Comparison of ENCODE assay signal across 1 cellular context in the genomic region with DNA sequence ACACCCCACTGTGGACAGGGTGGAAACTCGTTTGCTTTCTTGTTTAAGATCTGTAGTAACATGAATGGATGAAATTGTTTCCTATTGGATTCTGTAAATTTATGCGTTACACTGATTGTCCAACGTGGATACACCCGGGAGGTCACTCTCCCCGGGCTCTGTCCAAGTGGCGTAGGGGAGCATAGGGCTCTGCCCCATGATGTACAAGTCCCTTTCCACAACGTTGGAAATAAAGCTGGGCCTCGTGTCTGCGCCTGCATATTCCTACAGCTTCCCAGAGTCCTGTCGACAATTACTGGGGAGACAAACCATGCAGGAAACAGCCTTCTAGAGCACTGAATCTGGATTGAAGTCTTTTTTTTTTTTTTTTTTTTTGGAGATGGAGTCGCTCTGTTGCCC.
TF ChIP-seq lines count a peak whose summit lies in the region.

No MANE protein-coding gene starts in this region.

TF ChIP-seq in K562, 482 proteins besides CTCF, POLR2A, EP300 and RAD21 (continued from another document and continues in another):
- TF ChIP-seq CBX5 (IDR thresholded peaks at IDR 0.05; ENCODE audit: borderline replicate concordance, low read depth) (no peak), NFE2L1 (tag; IDR thresholded peaks at IDR 0.05; ENCODE audit: borderline replicate concordance, low read depth) (no peak), ZNF12 (CRISPR knock-in tag; IDR thresholded peaks at IDR 0.05) (no peak), ZNF311 (CRISPR knock-in tag; IDR thresholded peaks at IDR 0.05) (no peak), PML (IDR thresholded peaks at IDR 0.05; ENCODE audit: low read length) (no peak), PCBP2 (IDR thresholded peaks at IDR 0.05; ENCODE audit: low read depth, low read length, poor library complexity, severe bottlenecking) (no peak), BDP1 (IDR thresholded peaks at IDR 0.05; ENCODE audit: insufficient read depth, insufficient read length) (no peak), MIER1 (IDR thresholded peaks at IDR 0.05; ENCODE audit: low read depth) (no peak), ZNF253 (CRISPR knock-in tag; conservative IDR thresholded peaks at IDR 0.05) (0 out of 2 replicates have a peak, but pooled peaks have one; percentile 36), JUNB (CRISPR knock-in tag; conservative IDR thresholded peaks at IDR 0.05) (no peak), NR2C2 (CRISPR knock-in tag; IDR thresholded peaks at IDR 0.05) (0 out of 2 replicates have a peak, but pooled peaks have one; percentile 31), NR2C2 (tag; IDR thresholded peaks at IDR 0.05) (no peak), TAF1 (IDR thresholded peaks at IDR 0.05; ENCODE audit: control insufficient read depth, extremely low read depth, insufficient read depth, low read length, severe bottlenecking) (peak; percentile 64), KLF6 (CRISPR knock-in tag; IDR thresholded peaks at IDR 0.05; ENCODE audit: borderline replicate concordance) (no peak), ZNF766 (CRISPR knock-in tag; conservative IDR thresholded peaks at IDR 0.05) (no peak), SP1 (CRISPR knock-in tag; IDR thresholded peaks at IDR 0.05) (peak; percentile 41; the same call in 1 of the 2 replicates), HDAC3 (IDR thresholded peaks at IDR 0.05; ENCODE audit: borderline replicate concordance, partially characterized antibody) (no peak), RBM17 (IDR thresholded peaks at IDR 0.05; ENCODE audit: borderline replicate concordance, low read depth, low read length) (no peak), ZNF707 (CRISPR knock-in tag; conservative IDR thresholded peaks at IDR 0.05) (no peak), EP400 (IDR thresholded peaks at IDR 0.05) (no peak), ZNF436 (CRISPR knock-in tag; IDR thresholded peaks at IDR 0.05) (no peak), ILF3 (IDR thresholded peaks at IDR 0.05; ENCODE audit: borderline replicate concordance) (0 out of 2 replicates have a peak, but pooled peaks have one; percentile 2), ETV1 (tag; conservative IDR thresholded peaks at IDR 0.05; ENCODE audit: low read depth) (no peak), ZNF263 (CRISPR knock-in tag; IDR thresholded peaks at IDR 0.05; ENCODE audit: borderline replicate concordance) (no peak), MYC (IDR thresholded peaks at IDR 0.05; ENCODE audit: low read depth, low read length) (peak; percentile 9), MYC (CRISPR knock-in tag; IDR thresholded peaks at IDR 0.05; ENCODE audit: borderline replicate concordance, low read depth) (no peak)
- TF ChIP-seq, protein P1, sequence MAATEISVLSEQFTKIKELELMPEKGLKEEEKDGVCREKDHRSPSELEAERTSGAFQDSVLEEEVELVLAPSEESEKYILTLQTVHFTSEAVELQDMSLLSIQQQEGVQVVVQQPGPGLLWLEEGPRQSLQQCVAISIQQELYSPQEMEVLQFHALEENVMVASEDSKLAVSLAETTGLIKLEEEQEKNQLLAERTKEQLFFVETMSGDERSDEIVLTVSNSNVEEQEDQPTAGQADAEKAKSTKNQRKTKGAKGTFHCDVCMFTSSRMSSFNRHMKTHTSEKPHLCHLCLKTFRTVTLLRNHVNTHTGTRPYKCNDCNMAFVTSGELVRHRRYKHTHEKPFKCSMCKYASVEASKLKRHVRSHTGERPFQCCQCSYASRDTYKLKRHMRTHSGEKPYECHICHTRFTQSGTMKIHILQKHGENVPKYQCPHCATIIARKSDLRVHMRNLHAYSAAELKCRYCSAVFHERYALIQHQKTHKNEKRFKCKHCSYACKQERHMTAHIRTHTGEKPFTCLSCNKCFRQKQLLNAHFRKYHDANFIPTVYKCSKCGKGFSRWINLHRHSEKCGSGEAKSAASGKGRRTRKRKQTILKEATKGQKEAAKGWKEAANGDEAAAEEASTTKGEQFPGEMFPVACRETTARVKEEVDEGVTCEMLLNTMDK (IDR thresholded peaks at IDR 0.05; ENCODE audit: borderline replicate concordance, insufficient read depth, low read depth, low read length, poor library complexity, severe bottlenecking), result no peak
- TF ChIP-seq, protein P2, sequence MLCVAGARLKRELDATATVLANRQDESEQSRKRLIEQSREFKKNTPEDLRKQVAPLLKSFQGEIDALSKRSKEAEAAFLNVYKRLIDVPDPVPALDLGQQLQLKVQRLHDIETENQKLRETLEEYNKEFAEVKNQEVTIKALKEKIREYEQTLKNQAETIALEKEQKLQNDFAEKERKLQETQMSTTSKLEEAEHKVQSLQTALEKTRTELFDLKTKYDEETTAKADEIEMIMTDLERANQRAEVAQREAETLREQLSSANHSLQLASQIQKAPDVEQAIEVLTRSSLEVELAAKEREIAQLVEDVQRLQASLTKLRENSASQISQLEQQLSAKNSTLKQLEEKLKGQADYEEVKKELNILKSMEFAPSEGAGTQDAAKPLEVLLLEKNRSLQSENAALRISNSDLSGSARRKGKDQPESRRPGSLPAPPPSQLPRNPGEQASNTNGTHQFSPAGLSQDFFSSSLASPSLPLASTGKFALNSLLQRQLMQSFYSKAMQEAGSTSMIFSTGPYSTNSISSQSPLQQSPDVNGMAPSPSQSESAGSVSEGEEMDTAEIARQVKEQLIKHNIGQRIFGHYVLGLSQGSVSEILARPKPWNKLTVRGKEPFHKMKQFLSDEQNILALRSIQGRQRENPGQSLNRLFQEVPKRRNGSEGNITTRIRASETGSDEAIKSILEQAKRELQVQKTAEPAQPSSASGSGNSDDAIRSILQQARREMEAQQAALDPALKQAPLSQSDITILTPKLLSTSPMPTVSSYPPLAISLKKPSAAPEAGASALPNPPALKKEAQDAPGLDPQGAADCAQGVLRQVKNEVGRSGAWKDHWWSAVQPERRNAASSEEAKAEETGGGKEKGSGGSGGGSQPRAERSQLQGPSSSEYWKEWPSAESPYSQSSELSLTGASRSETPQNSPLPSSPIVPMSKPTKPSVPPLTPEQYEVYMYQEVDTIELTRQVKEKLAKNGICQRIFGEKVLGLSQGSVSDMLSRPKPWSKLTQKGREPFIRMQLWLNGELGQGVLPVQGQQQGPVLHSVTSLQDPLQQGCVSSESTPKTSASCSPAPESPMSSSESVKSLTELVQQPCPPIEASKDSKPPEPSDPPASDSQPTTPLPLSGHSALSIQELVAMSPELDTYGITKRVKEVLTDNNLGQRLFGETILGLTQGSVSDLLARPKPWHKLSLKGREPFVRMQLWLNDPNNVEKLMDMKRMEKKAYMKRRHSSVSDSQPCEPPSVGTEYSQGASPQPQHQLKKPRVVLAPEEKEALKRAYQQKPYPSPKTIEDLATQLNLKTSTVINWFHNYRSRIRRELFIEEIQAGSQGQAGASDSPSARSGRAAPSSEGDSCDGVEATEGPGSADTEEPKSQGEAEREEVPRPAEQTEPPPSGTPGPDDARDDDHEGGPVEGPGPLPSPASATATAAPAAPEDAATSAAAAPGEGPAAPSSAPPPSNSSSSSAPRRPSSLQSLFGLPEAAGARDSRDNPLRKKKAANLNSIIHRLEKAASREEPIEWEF (CRISPR knock-in tag; IDR thresholded peaks at IDR 0.05), result no peak
- TF ChIP-seq, protein P3, sequence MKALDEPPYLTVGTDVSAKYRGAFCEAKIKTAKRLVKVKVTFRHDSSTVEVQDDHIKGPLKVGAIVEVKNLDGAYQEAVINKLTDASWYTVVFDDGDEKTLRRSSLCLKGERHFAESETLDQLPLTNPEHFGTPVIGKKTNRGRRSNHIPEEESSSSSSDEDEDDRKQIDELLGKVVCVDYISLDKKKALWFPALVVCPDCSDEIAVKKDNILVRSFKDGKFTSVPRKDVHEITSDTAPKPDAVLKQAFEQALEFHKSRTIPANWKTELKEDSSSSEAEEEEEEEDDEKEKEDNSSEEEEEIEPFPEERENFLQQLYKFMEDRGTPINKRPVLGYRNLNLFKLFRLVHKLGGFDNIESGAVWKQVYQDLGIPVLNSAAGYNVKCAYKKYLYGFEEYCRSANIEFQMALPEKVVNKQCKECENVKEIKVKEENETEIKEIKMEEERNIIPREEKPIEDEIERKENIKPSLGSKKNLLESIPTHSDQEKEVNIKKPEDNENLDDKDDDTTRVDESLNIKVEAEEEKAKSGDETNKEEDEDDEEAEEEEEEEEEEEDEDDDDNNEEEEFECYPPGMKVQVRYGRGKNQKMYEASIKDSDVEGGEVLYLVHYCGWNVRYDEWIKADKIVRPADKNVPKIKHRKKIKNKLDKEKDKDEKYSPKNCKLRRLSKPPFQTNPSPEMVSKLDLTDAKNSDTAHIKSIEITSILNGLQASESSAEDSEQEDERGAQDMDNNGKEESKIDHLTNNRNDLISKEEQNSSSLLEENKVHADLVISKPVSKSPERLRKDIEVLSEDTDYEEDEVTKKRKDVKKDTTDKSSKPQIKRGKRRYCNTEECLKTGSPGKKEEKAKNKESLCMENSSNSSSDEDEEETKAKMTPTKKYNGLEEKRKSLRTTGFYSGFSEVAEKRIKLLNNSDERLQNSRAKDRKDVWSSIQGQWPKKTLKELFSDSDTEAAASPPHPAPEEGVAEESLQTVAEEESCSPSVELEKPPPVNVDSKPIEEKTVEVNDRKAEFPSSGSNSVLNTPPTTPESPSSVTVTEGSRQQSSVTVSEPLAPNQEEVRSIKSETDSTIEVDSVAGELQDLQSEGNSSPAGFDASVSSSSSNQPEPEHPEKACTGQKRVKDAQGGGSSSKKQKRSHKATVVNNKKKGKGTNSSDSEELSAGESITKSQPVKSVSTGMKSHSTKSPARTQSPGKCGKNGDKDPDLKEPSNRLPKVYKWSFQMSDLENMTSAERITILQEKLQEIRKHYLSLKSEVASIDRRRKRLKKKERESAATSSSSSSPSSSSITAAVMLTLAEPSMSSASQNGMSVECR (CRISPR knock-in tag; IDR thresholded peaks at IDR 0.05), result no peak
- TF ChIP-seq, protein P4, sequence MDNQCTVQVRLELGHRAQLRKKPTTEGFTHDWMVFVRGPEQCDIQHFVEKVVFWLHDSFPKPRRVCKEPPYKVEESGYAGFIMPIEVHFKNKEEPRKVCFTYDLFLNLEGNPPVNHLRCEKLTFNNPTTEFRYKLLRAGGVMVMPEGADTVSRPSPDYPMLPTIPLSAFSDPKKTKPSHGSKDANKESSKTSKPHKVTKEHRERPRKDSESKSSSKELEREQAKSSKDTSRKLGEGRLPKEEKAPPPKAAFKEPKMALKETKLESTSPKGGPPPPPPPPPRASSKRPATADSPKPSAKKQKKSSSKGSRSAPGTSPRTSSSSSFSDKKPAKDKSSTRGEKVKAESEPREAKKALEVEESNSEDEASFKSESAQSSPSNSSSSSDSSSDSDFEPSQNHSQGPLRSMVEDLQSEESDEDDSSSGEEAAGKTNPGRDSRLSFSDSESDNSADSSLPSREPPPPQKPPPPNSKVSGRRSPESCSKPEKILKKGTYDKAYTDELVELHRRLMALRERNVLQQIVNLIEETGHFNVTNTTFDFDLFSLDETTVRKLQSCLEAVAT (IDR thresholded peaks at IDR 0.05), result 0 out of 4 replicates have a peak, but pooled peaks of 1 of the 2 experiments have one; percentile 15
- TF ChIP-seq, protein P5, sequence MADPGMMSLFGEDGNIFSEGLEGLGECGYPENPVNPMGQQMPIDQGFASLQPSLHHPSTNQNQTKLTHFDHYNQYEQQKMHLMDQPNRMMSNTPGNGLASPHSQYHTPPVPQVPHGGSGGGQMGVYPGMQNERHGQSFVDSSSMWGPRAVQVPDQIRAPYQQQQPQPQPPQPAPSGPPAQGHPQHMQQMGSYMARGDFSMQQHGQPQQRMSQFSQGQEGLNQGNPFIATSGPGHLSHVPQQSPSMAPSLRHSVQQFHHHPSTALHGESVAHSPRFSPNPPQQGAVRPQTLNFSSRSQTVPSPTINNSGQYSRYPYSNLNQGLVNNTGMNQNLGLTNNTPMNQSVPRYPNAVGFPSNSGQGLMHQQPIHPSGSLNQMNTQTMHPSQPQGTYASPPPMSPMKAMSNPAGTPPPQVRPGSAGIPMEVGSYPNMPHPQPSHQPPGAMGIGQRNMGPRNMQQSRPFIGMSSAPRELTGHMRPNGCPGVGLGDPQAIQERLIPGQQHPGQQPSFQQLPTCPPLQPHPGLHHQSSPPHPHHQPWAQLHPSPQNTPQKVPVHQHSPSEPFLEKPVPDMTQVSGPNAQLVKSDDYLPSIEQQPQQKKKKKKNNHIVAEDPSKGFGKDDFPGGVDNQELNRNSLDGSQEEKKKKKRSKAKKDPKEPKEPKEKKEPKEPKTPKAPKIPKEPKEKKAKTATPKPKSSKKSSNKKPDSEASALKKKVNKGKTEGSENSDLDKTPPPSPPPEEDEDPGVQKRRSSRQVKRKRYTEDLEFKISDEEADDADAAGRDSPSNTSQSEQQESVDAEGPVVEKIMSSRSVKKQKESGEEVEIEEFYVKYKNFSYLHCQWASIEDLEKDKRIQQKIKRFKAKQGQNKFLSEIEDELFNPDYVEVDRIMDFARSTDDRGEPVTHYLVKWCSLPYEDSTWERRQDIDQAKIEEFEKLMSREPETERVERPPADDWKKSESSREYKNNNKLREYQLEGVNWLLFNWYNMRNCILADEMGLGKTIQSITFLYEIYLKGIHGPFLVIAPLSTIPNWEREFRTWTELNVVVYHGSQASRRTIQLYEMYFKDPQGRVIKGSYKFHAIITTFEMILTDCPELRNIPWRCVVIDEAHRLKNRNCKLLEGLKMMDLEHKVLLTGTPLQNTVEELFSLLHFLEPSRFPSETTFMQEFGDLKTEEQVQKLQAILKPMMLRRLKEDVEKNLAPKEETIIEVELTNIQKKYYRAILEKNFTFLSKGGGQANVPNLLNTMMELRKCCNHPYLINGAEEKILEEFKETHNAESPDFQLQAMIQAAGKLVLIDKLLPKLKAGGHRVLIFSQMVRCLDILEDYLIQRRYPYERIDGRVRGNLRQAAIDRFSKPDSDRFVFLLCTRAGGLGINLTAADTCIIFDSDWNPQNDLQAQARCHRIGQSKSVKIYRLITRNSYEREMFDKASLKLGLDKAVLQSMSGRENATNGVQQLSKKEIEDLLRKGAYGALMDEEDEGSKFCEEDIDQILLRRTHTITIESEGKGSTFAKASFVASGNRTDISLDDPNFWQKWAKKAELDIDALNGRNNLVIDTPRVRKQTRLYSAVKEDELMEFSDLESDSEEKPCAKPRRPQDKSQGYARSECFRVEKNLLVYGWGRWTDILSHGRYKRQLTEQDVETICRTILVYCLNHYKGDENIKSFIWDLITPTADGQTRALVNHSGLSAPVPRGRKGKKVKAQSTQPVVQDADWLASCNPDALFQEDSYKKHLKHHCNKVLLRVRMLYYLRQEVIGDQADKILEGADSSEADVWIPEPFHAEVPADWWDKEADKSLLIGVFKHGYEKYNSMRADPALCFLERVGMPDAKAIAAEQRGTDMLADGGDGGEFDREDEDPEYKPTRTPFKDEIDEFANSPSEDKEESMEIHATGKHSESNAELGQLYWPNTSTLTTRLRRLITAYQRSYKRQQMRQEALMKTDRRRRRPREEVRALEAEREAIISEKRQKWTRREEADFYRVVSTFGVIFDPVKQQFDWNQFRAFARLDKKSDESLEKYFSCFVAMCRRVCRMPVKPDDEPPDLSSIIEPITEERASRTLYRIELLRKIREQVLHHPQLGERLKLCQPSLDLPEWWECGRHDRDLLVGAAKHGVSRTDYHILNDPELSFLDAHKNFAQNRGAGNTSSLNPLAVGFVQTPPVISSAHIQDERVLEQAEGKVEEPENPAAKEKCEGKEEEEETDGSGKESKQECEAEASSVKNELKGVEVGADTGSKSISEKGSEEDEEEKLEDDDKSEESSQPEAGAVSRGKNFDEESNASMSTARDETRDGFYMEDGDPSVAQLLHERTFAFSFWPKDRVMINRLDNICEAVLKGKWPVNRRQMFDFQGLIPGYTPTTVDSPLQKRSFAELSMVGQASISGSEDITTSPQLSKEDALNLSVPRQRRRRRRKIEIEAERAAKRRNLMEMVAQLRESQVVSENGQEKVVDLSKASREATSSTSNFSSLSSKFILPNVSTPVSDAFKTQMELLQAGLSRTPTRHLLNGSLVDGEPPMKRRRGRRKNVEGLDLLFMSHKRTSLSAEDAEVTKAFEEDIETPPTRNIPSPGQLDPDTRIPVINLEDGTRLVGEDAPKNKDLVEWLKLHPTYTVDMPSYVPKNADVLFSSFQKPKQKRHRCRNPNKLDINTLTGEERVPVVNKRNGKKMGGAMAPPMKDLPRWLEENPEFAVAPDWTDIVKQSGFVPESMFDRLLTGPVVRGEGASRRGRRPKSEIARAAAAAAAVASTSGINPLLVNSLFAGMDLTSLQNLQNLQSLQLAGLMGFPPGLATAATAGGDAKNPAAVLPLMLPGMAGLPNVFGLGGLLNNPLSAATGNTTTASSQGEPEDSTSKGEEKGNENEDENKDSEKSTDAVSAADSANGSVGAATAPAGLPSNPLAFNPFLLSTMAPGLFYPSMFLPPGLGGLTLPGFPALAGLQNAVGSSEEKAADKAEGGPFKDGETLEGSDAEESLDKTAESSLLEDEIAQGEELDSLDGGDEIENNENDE (IDR thresholded peaks at IDR 0.05; ENCODE audit: low read depth, low read length), result peak; percentile 3
